In genomic region chr20:58981564-58982364, GRCh38 we compare ENCODE assay signal across 6 cellular contexts. TPM values are rescaled to one million over a fixed set of nuclear protein-coding genes. Genes with fewer than 3 reads are reported as not detected.
DNase-seq lines count a peak whose midpoint lies in the region; ATAC-seq, FAIRE-seq and TF ChIP-seq lines count a peak whose summit lies in the region.

No MANE protein-coding gene starts in this region.

- H3K9me3 ChIP-seq in ES-I3 (ENCODE audit: control insufficient read depth, insufficient read depth, low read length) = no peaks in the 10 kb centered on the region

- in situ Hi-C loops in brain microvascular endothelial cell (cut with HindIII; ENCODE audit: low pct_ligation_motif_present, low sequenced_read_pairs) = no loop called here

- peak overlapping the region; percentile 59 to 91 (median 87) for H3K27ac Mint-ChIP-seq in nephron

- H3K9me3 Mint-ChIP-seq in nephron = peaks cover 8% of the 10 kb centered on the region

- no peaks in the 10 kb centered on the region for H3K27me3 ChIP-seq in brain microvascular endothelial cell (replicated peaks)

- TF ChIP-seq CTCF in brain microvascular endothelial cell (IDR thresholded peaks at IDR 0.05; ENCODE audit: low read depth, low read length, missing control alignments) = no peak
- no peak for TF ChIP-seq CTCF in nephron (IDR thresholded peaks at IDR 0.05; ENCODE audit: unreplicated experiment in 3 of 3)

- peak overlapping the region; percentile 90 to 95 (median 93) for H3K4me3 Mint-ChIP-seq in nephron

- no peak for FAIRE-seq in H54 (lab: Jason Lieb, UNC)

- H3K4me3 ChIP-seq in brain microvascular endothelial cell (ENCODE audit: low read depth, low read length) = peak overlapping the region; percentile 74

- H3K9ac ChIP-seq in ES-I3 (ENCODE audit: low read depth, low read length) = peak overlapping the region; percentile 100

- H3K27ac ChIP-seq in brain microvascular endothelial cell = peak overlapping the region; percentile 72

- H3K27me3 Mint-ChIP-seq in nephron (ENCODE audit: low read depth) = no peaks in the 10 kb centered on the region

- H3K4me1 Mint-ChIP-seq in nephron = peaks cover 23% of the 10 kb centered on the region

- TF ChIP-seq POLR2A in H54 (IDR thresholded peaks at IDR 0.05; ENCODE audit: low read depth, low read length) = no peak

- H3K36me3 ChIP-seq in ES-I3 (ENCODE audit: insufficient read depth, low read length) = no peaks in the 10 kb centered on the region
- peaks cover under 1% of the 10 kb centered on the region for H3K36me3 ChIP-seq in brain microvascular endothelial cell (replicated peaks)

- ATAC-seq in HG02798 (IDR thresholded peaks at IDR 0.05; ENCODE audit: poor library complexity, unreplicated experiment) = no peak

- DNase-seq in HT-29 (ENCODE audit: low spot score) (peak; percentile 58), brain microvascular endothelial cell (no peak), H54 (ENCODE audit: insufficient read length, low spot score) (no peak)

- H3K4me1 ChIP-seq in ES-I3 (ENCODE audit: insufficient read depth, low read length) = peaks cover 24% of the 10 kb centered on the region; the same call in 1 of the 2 replicates

- H3K36me3 Mint-ChIP-seq in nephron (ENCODE audit: low read depth) = peaks cover 19% of the 10 kb centered on the region

RNA-seq across cellular contexts. Expression of gene NELFCD, which starts 0.7 kb away (rescaled TPM):
- total RNA-seq in HT-29 (2014; rRNA removed; shearing (Covaris generic)) = 117 and 134 TPM in 2 replicates

RNA-seq across cellular contexts. Expression of gene CTSZ, which starts 25.3 kb away (rescaled TPM):
- total RNA-seq in HT-29 (2014; rRNA removed; shearing (Covaris generic)) = 420 and 441 TPM in 2 replicates

RNA-seq across cellular contexts. Expression of gene TUBB1, which starts 37.5 kb away (rescaled TPM):
- total RNA-seq in HT-29 (2014; rRNA removed; shearing (Covaris generic)) = 0.03 and 0.13 TPM in 2 replicates

RNA-seq across cellular contexts. Expression of gene ATP5F1E, which starts 50.4 kb away (rescaled TPM):
- 45.1 and 47.4 TPM in 2 replicates for total RNA-seq in HT-29 (2014; rRNA removed; shearing (Covaris generic))
